ENCODE assay signal across 3 cellular contexts in genomic region chr10:4953405-4953804, GRCh38.
TF ChIP-seq lines count a peak whose summit lies in the region.

No MANE protein-coding gene starts in this region.

TF ChIP-seq in A549, 52 proteins besides CTCF, POLR2A, EP300 and RAD21:
- no peak for TF ChIP-seq ZFP36 (IDR thresholded peaks at IDR 0.05; ENCODE audit: borderline replicate concordance, partially characterized antibody)
- peak; percentile 91 for TF ChIP-seq MAFK (IDR thresholded peaks at IDR 0.05; ENCODE audit: partially characterized antibody)
- TF ChIP-seq NFE2L2 (conservative IDR thresholded peaks at IDR 0.05; ENCODE audit: low read length) = peak; percentile 77
- TF ChIP-seq FOSB (CRISPR knock-in tag; IDR thresholded peaks at IDR 0.05) = no peak
- no peak for TF ChIP-seq REST (IDR thresholded peaks at IDR 0.05)
- no peak for TF ChIP-seq RNF2 (IDR thresholded peaks at IDR 0.05; ENCODE audit: borderline replicate concordance, low read depth)

TF ChIP-seq in IMR-90, 13 proteins besides CTCF, POLR2A, EP300 and RAD21:
- TF ChIP-seq NFE2L2 (IDR thresholded peaks at IDR 0.05; ENCODE audit: low read depth, low read length) (peak; percentile 64; the same call in 1 of the 2 replicates), SMC3 (IDR thresholded peaks at IDR 0.05; ENCODE audit: low read depth, low read length) (no peak), CHD1 (IDR thresholded peaks at IDR 0.05; ENCODE audit: low read depth, low read length) (no peak), MAFK (IDR thresholded peaks at IDR 0.05; ENCODE audit: low read depth, low read length) (peak; percentile 22; the same call in 1 of the 2 replicates), RFX5 (IDR thresholded peaks at IDR 0.05; ENCODE audit: low read depth, low read length) (no peak)
- TF ChIP-seq, protein P1, sequence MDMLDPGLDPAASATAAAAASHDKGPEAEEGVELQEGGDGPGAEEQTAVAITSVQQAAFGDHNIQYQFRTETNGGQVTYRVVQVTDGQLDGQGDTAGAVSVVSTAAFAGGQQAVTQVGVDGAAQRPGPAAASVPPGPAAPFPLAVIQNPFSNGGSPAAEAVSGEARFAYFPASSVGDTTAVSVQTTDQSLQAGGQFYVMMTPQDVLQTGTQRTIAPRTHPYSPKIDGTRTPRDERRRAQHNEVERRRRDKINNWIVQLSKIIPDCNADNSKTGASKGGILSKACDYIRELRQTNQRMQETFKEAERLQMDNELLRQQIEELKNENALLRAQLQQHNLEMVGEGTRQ (IDR thresholded peaks at IDR 0.05; ENCODE audit: low read depth, low read length) = no peak
TF ChIP-seq in IMR-90: peak in this region for 2.

TF ChIP-seq in K562, 482 proteins besides CTCF, POLR2A, EP300 and RAD21:
- TF ChIP-seq NFE2L1 (tag; IDR thresholded peaks at IDR 0.05; ENCODE audit: borderline replicate concordance, low read depth) (peak; percentile 58; the same call in 1 of the 2 replicates), ARID1B (IDR thresholded peaks at IDR 0.05) (peak; percentile 30; the same call in 1 of the 2 replicates), NFE2 (IDR thresholded peaks at IDR 0.05; ENCODE audit: low read depth) (peak; percentile 90), MEIS2 (IDR thresholded peaks at IDR 0.05; ENCODE audit: partially characterized antibody) (no peak), NCOR1 (IDR thresholded peaks at IDR 0.05) (0 out of 2 replicates have a peak, but pooled peaks have one; percentile 8), SMARCA4 (IDR thresholded peaks at IDR 0.05) (0 out of 2 replicates have a peak, but pooled peaks have one; percentile 39), C11orf30 (IDR thresholded peaks at IDR 0.05; ENCODE audit: low read depth) (peak; percentile 92), MNT (conservative IDR thresholded peaks at IDR 0.05) (no peak), ZEB2 (IDR thresholded peaks at IDR 0.05) (no peak), ZNF316 (IDR thresholded peaks at IDR 0.05) (peak; percentile 98), IFI16 (CRISPR knock-in tag; IDR thresholded peaks at IDR 0.05) (no peak), MAFK (IDR thresholded peaks at IDR 0.05; ENCODE audit: low read length) (peak; percentile 82), EP400 (IDR thresholded peaks at IDR 0.05) (peak; percentile 31; the same call in 1 of the 2 replicates), ZNF592 (IDR thresholded peaks at IDR 0.05) (peak; percentile 56; the same call in 1 of the 2 replicates), TFAM (CRISPR knock-in tag; conservative IDR thresholded peaks at IDR 0.05) (no peak), ELF4 (CRISPR knock-in tag; IDR thresholded peaks at IDR 0.05) (no peak), RCOR1 (IDR thresholded peaks at IDR 0.05; ENCODE audit: borderline replicate concordance in 1 of 2, low read depth in 2 of 2, low read length in 2 of 2) (no peak), MAFG (tag; conservative IDR thresholded peaks at IDR 0.05) (peak; percentile 95), ZBTB40 (IDR thresholded peaks at IDR 0.05) (no peak), ZBTB40 (CRISPR knock-in tag; IDR thresholded peaks at IDR 0.05) (no peak), MAFF (IDR thresholded peaks at IDR 0.05; ENCODE audit: low read length) (peak; percentile 85), TCFL5 (CRISPR knock-in tag; conservative IDR thresholded peaks at IDR 0.05) (no peak), BACH1 (tag; IDR thresholded peaks at IDR 0.05) (peak; percentile 76; the same call in 1 of the 2 replicates)
- TF ChIP-seq, protein P2, sequence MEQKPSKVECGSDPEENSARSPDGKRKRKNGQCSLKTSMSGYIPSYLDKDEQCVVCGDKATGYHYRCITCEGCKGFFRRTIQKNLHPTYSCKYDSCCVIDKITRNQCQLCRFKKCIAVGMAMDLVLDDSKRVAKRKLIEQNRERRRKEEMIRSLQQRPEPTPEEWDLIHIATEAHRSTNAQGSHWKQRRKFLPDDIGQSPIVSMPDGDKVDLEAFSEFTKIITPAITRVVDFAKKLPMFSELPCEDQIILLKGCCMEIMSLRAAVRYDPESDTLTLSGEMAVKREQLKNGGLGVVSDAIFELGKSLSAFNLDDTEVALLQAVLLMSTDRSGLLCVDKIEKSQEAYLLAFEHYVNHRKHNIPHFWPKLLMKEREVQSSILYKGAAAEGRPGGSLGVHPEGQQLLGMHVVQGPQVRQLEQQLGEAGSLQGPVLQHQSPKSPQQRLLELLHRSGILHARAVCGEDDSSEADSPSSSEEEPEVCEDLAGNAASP (IDR thresholded peaks at IDR 0.05) = no peak
